In the genomic region with DNA sequence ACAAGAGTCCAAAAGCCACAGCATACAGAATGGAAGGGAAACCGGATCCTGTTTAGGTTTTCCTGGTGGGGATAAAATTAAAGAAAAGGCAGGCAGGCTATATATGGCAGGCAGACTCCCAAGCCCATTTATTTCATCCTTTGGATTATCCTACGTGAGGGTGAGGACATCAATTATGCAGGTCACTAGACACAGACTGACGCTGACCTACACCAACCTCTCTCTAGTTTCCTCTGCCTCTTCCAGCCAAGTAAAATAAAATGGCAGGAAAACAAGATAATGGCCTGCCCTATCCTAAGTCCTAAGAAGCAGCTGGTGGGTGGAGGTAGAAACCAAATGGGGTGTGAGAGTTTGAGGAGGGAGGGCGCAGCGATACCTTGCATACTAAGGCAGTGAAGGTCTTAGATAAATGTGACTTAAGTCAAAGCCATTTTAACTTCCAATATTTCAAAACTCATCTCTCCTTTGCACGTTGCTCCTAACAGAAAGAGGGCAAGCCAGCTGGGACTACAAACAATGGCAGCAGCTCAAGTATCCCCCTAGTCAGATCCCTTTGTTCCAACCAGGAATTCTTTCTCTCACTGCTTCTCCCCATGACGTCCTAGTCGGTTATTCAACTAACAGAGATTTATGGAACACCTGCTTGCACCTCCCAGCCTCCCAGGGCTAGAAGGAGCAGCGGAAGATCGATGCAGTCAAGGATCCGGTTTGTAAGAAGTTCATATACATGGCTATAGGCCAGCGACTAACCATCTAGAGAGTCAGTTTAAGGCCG, we compare ENCODE assay signal across 11 cellular contexts.
DNase-seq lines count a peak whose midpoint lies in the region; ATAC-seq and TF ChIP-seq lines count a peak whose summit lies in the region.
"Had no signal": no experiment of that assay in that cellular context is flagged by ENCODE, and none has a peak within 500 bp of the region (broad histone marks: within the 10 kb centered on the region; RNA-seq: fewer than 3 reads in every experiment).

No MANE protein-coding gene starts in this region.

- H3K4me3 Mint-ChIP-seq in activated naive CD4-positive, alpha-beta T cell treated with anti-CD3 and anti-CD28 coated beads for 36 hours, result no peak overlapping the region
- H3K4me3 Mint-ChIP-seq: activated naive CD8-positive, alpha-beta T cell treated with anti-CD3 and anti-CD28 coated beads, Interleukin-2, amount 10 ng/mL, durations not matched to agents 7 days and 5 days had no signal

- TF ChIP-seq POLR2A in adrenal gland (IDR thresholded peaks at IDR 0.05), result no peak

- H3K27me3 Mint-ChIP-seq in activated naive CD4-positive, alpha-beta T cell treated with anti-CD3 and anti-CD28 coated beads for 36 hours (ENCODE audit: low read depth), result no peaks in the 10 kb centered on the region
- H3K27me3 Mint-ChIP-seq: activated naive CD8-positive, alpha-beta T cell treated with anti-CD3 and anti-CD28 coated beads, Interleukin-2, amount 10 ng/mL, durations not matched to agents 7 days and 5 days had no signal

- H3K36me3 ChIP-seq in adrenal gland (replicated peaks in 1 of 2), result peaks cover 0 to 48% of the 10 kb centered on the region in 2 donors
- H3K36me3 ChIP-seq in iPS-20b (ENCODE audit: insufficient read depth, low read depth, low read length), result peaks cover 24% of the 10 kb centered on the region
- H3K36me3 ChIP-seq in thoracic aorta, result peaks cover 30% of the 10 kb centered on the region

- DNase-seq in activated naive CD4-positive, alpha-beta T cell treated with anti-CD3 and anti-CD28 coated beads for 36 hours, result no peak
- DNase-seq in activated naive CD4-positive, alpha-beta T cell treated with anti-CD3 and anti-CD28 coated beads, Interleukin-2, amount 50 U/mL, for 72 hours (ENCODE audit: low spot score in 2 of 2), result no peak
- DNase-seq in adrenal gland (peak in 1 of 7 donors; percentile 17), thoracic aorta (ENCODE audit: low spot score) (no peak), NCI-H2171 treated with DMSO at 0.1 percent for 48 hours (lab: John Stamatoyannopoulos, UW) (no peak)
- no peak for DNase-seq in activated CD8-positive, alpha-beta memory T cell treated with anti-CD3 and anti-CD28 coated beads for 24 hours
- DNase-seq: activated naive CD8-positive, alpha-beta T cell treated with anti-CD3 and anti-CD28 coated beads, Interleukin-2, amount 10 ng/mL, durations not matched to agents 7 days and 5 days; Kasumi-1 had no signal

- H3K4me1 ChIP-seq in adrenal gland (replicated peaks in 1 of 2), result peaks cover 28 to 73% of the 10 kb centered on the region in 2 donors
- peaks cover 30% of the 10 kb centered on the region for H3K4me1 ChIP-seq in iPS-20b (ENCODE audit: insufficient read depth, low read length)
- peaks cover 18 to 57% of the 10 kb centered on the region in 2 donors for H3K4me1 ChIP-seq in thoracic aorta (ENCODE audit: control insufficient read depth in 1 of 2, low read depth in 2 of 2)

- H3K9ac ChIP-seq in iPS-20b (ENCODE audit: low read depth, low read length), result peak overlapping the region; percentile 63; the same call in 1 of the 2 replicates

- no peak for ATAC-seq in activated naive CD4-positive, alpha-beta T cell treated with anti-CD3 and anti-CD28 coated beads, Interleukin-2, amount 50 U/mL, for 72 hours
- ATAC-seq in thoracic aorta (ENCODE audit: insufficient number of reproducible peaks, low FRiP score, low read depth) (no peak), HG02588 (IDR thresholded peaks at IDR 0.05; ENCODE audit: unreplicated experiment) (no peak)

- H3K9me3 ChIP-seq in adrenal gland (replicated peaks in 1 of 3) (no peaks in the 10 kb centered on the region), iPS-20b (ENCODE audit: insufficient read depth, low read depth, low read length) (no peaks in the 10 kb centered on the region), thoracic aorta (no peaks in the 10 kb centered on the region)
- H3K9me3 ChIP-seq: vagina had no signal

- peaks cover 24% of the 10 kb centered on the region for H3K36me3 Mint-ChIP-seq in activated naive CD4-positive, alpha-beta T cell treated with anti-CD3 and anti-CD28 coated beads for 36 hours (ENCODE audit: low read depth)
- H3K36me3 Mint-ChIP-seq in activated naive CD4-positive, alpha-beta T cell treated with anti-CD3 and anti-CD28 coated beads, Interleukin-2, amount 50 U/mL, for 72 hours, result peaks cover 10 to 25% of the 10 kb centered on the region in 2 donors

- H3K4me3 ChIP-seq in adrenal gland, result no peak overlapping the region
- peak overlapping the region; percentile 34; the same call in 1 of the 2 replicates for H3K4me3 ChIP-seq in iPS-20b (ENCODE audit: low read length)
- H3K4me3 ChIP-seq in thoracic aorta, result no peak overlapping the region
- H3K4me3 ChIP-seq: vagina had no signal

- intact Hi-C loops in activated naive CD4-positive, alpha-beta T cell treated with anti-CD3 and anti-CD28 coated beads for 36 hours (cut with micrococcal nuclease), result no loop called here
- intact Hi-C loops in adrenal gland (cut with DNase I), result loop anchor here in 1 of 2 donors (10.0 kb wide), 1 partner anchor 53 kb away; no protein-coding TSS in a partner anchor

- H3K27ac ChIP-seq in adrenal gland (peak overlapping the region; percentile 67 to 93 (median 83)), iPS-20b (ENCODE audit: low read length) (peak overlapping the region; percentile 80), thoracic aorta (peak overlapping the region; percentile 43 to 70)
- H3K27ac ChIP-seq: vagina had no signal

- H3K9me3 Mint-ChIP-seq in activated naive CD4-positive, alpha-beta T cell treated with anti-CD3 and anti-CD28 coated beads for 36 hours, result no peaks in the 10 kb centered on the region
- no peaks in the 10 kb centered on the region for H3K9me3 Mint-ChIP-seq in activated naive CD4-positive, alpha-beta T cell treated with anti-CD3 and anti-CD28 coated beads, Interleukin-2, amount 50 U/mL, for 72 hours
- H3K9me3 Mint-ChIP-seq: activated naive CD8-positive, alpha-beta T cell treated with anti-CD3 and anti-CD28 coated beads, Interleukin-2, amount 10 ng/mL, durations not matched to agents 7 days and 5 days had no signal

- TF ChIP-seq CTCF in adrenal gland (IDR thresholded peaks at IDR 0.05) (no peak), thoracic aorta (IDR thresholded peaks at IDR 0.05) (no peak)

- H3K27ac Mint-ChIP-seq in activated naive CD4-positive, alpha-beta T cell treated with anti-CD3 and anti-CD28 coated beads for 36 hours, result peak overlapping the region; percentile 2
- H3K27ac Mint-ChIP-seq in activated naive CD4-positive, alpha-beta T cell treated with anti-CD3 and anti-CD28 coated beads, Interleukin-2, amount 50 U/mL, for 72 hours, result no peak overlapping the region
- H3K27ac Mint-ChIP-seq: activated naive CD8-positive, alpha-beta T cell treated with anti-CD3 and anti-CD28 coated beads, Interleukin-2, amount 10 ng/mL, durations not matched to agents 7 days and 5 days had no signal

- H3K4me1 Mint-ChIP-seq in activated naive CD4-positive, alpha-beta T cell treated with anti-CD3 and anti-CD28 coated beads for 36 hours (ENCODE audit: low read depth), result peaks cover 20% of the 10 kb centered on the region

- CTCF ChIA-PET in activated naive CD4-positive, alpha-beta T cell treated with anti-CD3 and anti-CD28 coated beads for 36 hours (lab: Charles Lee), result interaction anchor here (0.6 kb wide), 1 partner anchor 112 kb away, joined by 3 read pairs; no protein-coding TSS in a partner anchor

- H3K27me3 ChIP-seq in adrenal gland (no peaks in the 10 kb centered on the region), iPS-20b (ENCODE audit: insufficient read depth, low read length) (no peaks in the 10 kb centered on the region), thoracic aorta (replicated peaks; ENCODE audit: insufficient read depth) (no peaks in the 10 kb centered on the region)
- H3K27me3 ChIP-seq: vagina had no signal

- 66 to 71% (median 69%) methylated on average over 13 of the region's 13 CpGs for WGBS in adrenal gland, 4 donors
